ENCODE assay signal across 1 cellular context in the genomic region with DNA sequence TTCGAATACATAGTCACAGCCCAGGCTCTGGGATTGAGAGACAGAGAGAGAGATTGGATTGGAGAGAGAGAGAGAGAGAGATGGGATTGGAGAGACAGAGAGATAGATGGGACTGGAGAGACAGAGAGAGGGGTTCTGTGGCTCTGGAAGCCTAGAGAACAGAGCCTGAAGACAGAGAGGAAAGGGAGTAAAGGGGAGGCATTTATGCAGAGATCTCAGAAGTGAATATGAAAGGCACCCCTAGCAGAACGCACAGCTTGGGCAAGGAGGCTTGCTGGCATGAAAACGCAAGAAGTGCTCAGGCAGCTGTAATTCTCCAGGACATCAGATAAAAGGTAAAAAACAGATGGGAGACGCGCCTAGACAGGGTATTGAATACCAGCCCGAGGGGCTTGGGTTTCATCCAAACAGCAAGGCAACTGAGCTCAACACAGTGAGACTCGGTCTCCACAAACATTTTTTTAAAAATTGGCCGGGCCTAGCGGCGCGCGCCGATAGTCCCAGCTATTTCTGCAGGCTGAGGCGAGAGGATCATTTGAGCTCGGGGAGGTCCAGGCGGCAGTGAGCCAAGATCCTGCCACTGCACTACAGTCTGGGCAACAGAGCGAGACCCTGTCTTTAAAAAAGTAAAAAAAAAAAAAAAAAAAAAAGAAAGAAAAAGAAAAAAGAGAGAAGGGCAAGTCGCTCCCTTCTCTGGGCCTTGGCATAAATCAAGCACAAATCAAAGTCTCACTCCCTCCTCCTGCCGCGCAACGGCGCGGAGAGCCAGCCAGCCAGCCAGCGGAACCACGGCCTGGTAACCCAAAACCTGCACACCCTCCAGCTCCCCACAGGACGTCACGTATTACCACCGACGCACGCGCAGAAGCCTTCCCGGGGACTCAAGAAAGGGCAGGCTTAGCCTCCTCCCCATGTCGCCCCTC.
A peak's percentile ranks its signal among the peaks of the same experiment; 100 is the strongest.
TF ChIP-seq lines count a peak whose summit lies in the region.

No MANE protein-coding gene starts in this region.

TF ChIP-seq in HEK293, 187 proteins besides CTCF, POLR2A, EP300 and RAD21 (continued from another document and continues in another):
- TF ChIP-seq ZNF76 (tag by site-specific recombination; IDR thresholded peaks at IDR 0.05; ENCODE audit: borderline replicate concordance, low read depth) (no peak), ZNF658 (tag by site-specific recombination; IDR thresholded peaks at IDR 0.05) (no peak), ZNF792 (tag by site-specific recombination; IDR thresholded peaks at IDR 0.05) (no peak), ZNF664 (tag by site-specific recombination; IDR thresholded peaks at IDR 0.05) (no peak), ZNF146 (tag by site-specific recombination; IDR thresholded peaks at IDR 0.05) (no peak), ZNF354C (tag by site-specific recombination; IDR thresholded peaks at IDR 0.05; ENCODE audit: borderline replicate concordance, low read depth) (no peak), ZBTB48 (tag by site-specific recombination; IDR thresholded peaks at IDR 0.05) (no peak), ZNF423 (tag by site-specific recombination; IDR thresholded peaks at IDR 0.05) (no peak), ZNF202 (tag by site-specific recombination; IDR thresholded peaks at IDR 0.05; ENCODE audit: borderline replicate concordance) (no peak), ZNF2 (tag by site-specific recombination; IDR thresholded peaks at IDR 0.05) (peak; percentile 47; the same call in 1 of the 2 replicates), ZNF843 (tag by site-specific recombination; IDR thresholded peaks at IDR 0.05) (peak; percentile 69; the same call in 1 of the 2 replicates), ZNF768 (tag by site-specific recombination; IDR thresholded peaks at IDR 0.05) (no peak), ZSCAN23 (tag by site-specific recombination; IDR thresholded peaks at IDR 0.05) (no peak), ZNF777 (tag by site-specific recombination; IDR thresholded peaks at IDR 0.05; ENCODE audit: borderline replicate concordance) (no peak), ZNF473 (tag by site-specific recombination; IDR thresholded peaks at IDR 0.05) (no peak), ZNF37A (tag by site-specific recombination; IDR thresholded peaks at IDR 0.05) (no peak), ZNF621 (tag by site-specific recombination; IDR thresholded peaks at IDR 0.05) (no peak), ZNF561 (tag by site-specific recombination; IDR thresholded peaks at IDR 0.05; ENCODE audit: borderline replicate concordance) (no peak), GLI4 (tag by site-specific recombination; IDR thresholded peaks at IDR 0.05) (peak; percentile 23; the same call in 1 of the 2 replicates), TCF7L2 (IDR thresholded peaks at IDR 0.05; ENCODE audit: borderline replicate concordance, low read depth, low read length) (no peak), ZNF174 (tag by site-specific recombination; IDR thresholded peaks at IDR 0.05) (no peak), SETDB1 (IDR thresholded peaks at IDR 0.05; ENCODE audit: insufficient read length, low read length) (no peak), ZNF629 (tag by site-specific recombination; IDR thresholded peaks at IDR 0.05) (peak; percentile 82), ZNF311 (tag by site-specific recombination; IDR thresholded peaks at IDR 0.05; ENCODE audit: borderline replicate concordance) (no peak), ZNF350 (tag by site-specific recombination; IDR thresholded peaks at IDR 0.05) (no peak), ZFHX2 (tag by site-specific recombination; conservative IDR thresholded peaks at IDR 0.05) (no peak), ZNF600 (tag by site-specific recombination; IDR thresholded peaks at IDR 0.05) (peak; percentile 59; the same call in 1 of the 2 replicates), ZSCAN30 (tag by site-specific recombination; IDR thresholded peaks at IDR 0.05) (no peak)
- TF ChIP-seq, protein P1, sequence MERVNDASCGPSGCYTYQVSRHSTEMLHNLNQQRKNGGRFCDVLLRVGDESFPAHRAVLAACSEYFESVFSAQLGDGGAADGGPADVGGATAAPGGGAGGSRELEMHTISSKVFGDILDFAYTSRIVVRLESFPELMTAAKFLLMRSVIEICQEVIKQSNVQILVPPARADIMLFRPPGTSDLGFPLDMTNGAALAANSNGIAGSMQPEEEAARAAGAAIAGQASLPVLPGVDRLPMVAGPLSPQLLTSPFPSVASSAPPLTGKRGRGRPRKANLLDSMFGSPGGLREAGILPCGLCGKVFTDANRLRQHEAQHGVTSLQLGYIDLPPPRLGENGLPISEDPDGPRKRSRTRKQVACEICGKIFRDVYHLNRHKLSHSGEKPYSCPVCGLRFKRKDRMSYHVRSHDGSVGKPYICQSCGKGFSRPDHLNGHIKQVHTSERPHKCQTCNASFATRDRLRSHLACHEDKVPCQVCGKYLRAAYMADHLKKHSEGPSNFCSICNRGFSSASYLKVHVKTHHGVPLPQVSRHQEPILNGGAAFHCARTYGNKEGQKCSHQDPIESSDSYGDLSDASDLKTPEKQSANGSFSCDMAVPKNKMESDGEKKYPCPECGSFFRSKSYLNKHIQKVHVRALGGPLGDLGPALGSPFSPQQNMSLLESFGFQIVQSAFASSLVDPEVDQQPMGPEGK (tag by site-specific recombination; IDR thresholded peaks at IDR 0.05) = no peak
- TF ChIP-seq, protein P2, sequence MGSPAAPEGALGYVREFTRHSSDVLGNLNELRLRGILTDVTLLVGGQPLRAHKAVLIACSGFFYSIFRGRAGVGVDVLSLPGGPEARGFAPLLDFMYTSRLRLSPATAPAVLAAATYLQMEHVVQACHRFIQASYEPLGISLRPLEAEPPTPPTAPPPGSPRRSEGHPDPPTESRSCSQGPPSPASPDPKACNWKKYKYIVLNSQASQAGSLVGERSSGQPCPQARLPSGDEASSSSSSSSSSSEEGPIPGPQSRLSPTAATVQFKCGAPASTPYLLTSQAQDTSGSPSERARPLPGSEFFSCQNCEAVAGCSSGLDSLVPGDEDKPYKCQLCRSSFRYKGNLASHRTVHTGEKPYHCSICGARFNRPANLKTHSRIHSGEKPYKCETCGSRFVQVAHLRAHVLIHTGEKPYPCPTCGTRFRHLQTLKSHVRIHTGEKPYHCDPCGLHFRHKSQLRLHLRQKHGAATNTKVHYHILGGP (tag by site-specific recombination; IDR thresholded peaks at IDR 0.05) = no peak
- TF ChIP-seq, protein P3, sequence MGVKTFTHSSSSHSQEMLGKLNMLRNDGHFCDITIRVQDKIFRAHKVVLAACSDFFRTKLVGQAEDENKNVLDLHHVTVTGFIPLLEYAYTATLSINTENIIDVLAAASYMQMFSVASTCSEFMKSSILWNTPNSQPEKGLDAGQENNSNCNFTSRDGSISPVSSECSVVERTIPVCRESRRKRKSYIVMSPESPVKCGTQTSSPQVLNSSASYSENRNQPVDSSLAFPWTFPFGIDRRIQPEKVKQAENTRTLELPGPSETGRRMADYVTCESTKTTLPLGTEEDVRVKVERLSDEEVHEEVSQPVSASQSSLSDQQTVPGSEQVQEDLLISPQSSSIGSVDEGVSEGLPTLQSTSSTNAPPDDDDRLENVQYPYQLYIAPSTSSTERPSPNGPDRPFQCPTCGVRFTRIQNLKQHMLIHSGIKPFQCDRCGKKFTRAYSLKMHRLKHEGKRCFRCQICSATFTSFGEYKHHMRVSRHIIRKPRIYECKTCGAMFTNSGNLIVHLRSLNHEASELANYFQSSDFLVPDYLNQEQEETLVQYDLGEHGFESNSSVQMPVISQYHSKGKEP (tag by site-specific recombination; IDR thresholded peaks at IDR 0.05) = no peak
- TF ChIP-seq, protein P4, sequence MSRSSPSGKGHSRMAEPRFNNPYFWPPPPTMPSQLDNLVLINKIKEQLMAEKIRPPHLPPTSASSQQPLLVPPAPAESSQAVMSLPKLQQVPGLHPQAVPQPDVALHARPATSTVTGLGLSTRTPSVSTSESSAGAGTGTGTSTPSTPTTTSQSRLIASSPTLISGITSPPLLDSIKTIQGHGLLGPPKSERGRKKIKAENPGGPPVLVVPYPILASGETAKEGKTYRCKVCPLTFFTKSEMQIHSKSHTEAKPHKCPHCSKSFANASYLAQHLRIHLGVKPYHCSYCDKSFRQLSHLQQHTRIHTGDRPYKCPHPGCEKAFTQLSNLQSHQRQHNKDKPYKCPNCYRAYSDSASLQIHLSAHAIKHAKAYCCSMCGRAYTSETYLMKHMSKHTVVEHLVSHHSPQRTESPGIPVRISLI (tag by site-specific recombination; IDR thresholded peaks at IDR 0.05) = peak; percentile 97
- TF ChIP-seq, protein P5, sequence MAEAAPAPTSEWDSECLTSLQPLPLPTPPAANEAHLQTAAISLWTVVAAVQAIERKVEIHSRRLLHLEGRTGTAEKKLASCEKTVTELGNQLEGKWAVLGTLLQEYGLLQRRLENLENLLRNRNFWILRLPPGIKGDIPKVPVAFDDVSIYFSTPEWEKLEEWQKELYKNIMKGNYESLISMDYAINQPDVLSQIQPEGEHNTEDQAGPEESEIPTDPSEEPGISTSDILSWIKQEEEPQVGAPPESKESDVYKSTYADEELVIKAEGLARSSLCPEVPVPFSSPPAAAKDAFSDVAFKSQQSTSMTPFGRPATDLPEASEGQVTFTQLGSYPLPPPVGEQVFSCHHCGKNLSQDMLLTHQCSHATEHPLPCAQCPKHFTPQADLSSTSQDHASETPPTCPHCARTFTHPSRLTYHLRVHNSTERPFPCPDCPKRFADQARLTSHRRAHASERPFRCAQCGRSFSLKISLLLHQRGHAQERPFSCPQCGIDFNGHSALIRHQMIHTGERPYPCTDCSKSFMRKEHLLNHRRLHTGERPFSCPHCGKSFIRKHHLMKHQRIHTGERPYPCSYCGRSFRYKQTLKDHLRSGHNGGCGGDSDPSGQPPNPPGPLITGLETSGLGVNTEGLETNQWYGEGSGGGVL (tag by site-specific recombination; IDR thresholded peaks at IDR 0.05) = peak; percentile 46
- TF ChIP-seq, protein P6, sequence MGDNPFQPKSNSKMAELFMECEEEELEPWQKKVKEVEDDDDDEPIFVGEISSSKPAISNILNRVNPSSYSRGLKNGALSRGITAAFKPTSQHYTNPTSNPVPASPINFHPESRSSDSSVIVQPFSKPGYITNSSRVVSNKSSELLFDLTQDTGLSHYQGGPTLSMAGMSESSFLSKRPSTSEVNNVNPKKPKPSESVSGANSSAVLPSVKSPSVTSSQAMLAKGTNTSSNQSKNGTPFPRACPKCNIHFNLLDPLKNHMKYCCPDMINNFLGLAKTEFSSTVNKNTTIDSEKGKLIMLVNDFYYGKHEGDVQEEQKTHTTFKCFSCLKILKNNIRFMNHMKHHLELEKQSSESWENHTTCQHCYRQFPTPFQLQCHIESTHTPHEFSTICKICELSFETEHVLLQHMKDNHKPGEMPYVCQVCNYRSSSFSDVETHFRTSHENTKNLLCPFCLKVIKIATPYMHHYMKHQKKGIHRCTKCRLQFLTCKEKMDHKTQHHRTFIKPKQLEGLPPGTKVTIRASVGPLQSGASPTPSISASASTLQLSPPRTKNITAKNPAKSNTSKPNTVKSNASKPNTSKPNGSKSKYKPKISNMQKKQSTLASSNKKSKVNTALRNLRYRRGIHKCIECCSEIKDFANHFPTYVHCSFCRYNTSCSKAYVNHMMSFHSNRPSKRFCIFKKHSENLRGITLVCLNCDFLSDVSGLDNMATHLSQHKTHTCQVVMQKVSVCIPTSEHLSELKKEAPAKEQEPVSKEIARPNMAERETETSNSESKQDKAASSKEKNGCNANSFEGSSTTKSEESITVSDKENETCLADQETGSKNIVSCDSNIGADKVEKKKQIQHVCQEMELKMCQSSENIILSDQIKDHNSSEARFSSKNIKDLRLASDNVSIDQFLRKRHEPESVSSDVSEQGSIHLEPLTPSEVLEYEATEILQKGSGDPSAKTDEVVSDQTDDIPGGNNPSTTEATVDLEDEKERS (tag by site-specific recombination; IDR thresholded peaks at IDR 0.05) = 0 out of 2 replicates have a peak, but pooled peaks have one; percentile 11
- TF ChIP-seq, protein P7, sequence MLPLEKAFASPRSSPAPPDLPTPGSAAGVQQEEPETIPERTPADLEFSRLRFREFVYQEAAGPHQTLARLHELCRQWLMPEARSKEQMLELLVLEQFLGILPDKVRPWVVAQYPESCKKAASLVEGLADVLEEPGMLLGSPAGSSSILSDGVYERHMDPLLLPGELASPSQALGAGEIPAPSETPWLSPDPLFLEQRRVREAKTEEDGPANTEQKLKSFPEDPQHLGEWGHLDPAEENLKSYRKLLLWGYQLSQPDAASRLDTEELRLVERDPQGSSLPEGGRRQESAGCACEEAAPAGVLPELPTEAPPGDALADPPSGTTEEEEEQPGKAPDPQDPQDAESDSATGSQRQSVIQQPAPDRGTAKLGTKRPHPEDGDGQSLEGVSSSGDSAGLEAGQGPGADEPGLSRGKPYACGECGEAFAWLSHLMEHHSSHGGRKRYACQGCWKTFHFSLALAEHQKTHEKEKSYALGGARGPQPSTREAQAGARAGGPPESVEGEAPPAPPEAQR (tag by site-specific recombination; IDR thresholded peaks at IDR 0.05) = no peak
- TF ChIP-seq, protein P8, sequence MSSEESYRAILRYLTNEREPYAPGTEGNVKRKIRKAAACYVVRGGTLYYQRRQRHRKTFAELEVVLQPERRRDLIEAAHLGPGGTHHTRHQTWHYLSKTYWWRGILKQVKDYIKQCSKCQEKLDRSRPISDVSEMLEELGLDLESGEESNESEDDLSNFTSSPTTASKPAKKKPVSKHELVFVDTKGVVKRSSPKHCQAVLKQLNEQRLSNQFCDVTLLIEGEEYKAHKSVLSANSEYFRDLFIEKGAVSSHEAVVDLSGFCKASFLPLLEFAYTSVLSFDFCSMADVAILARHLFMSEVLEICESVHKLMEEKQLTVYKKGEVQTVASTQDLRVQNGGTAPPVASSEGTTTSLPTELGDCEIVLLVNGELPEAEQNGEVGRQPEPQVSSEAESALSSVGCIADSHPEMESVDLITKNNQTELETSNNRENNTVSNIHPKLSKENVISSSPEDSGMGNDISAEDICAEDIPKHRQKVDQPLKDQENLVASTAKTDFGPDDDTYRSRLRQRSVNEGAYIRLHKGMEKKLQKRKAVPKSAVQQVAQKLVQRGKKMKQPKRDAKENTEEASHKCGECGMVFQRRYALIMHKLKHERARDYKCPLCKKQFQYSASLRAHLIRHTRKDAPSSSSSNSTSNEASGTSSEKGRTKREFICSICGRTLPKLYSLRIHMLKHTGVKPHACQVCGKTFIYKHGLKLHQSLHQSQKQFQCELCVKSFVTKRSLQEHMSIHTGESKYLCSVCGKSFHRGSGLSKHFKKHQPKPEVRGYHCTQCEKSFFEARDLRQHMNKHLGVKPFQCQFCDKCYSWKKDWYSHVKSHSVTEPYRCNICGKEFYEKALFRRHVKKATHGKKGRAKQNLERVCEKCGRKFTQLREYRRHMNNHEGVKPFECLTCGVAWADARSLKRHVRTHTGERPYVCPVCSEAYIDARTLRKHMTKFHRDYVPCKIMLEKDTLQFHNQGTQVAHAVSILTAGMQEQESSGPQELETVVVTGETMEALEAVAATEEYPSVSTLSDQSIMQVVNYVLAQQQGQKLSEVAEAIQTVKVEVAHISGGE (tag by site-specific recombination; conservative IDR thresholded peaks at IDR 0.05; ENCODE audit: low read depth) = peak; percentile 64
- TF ChIP-seq, protein P9, sequence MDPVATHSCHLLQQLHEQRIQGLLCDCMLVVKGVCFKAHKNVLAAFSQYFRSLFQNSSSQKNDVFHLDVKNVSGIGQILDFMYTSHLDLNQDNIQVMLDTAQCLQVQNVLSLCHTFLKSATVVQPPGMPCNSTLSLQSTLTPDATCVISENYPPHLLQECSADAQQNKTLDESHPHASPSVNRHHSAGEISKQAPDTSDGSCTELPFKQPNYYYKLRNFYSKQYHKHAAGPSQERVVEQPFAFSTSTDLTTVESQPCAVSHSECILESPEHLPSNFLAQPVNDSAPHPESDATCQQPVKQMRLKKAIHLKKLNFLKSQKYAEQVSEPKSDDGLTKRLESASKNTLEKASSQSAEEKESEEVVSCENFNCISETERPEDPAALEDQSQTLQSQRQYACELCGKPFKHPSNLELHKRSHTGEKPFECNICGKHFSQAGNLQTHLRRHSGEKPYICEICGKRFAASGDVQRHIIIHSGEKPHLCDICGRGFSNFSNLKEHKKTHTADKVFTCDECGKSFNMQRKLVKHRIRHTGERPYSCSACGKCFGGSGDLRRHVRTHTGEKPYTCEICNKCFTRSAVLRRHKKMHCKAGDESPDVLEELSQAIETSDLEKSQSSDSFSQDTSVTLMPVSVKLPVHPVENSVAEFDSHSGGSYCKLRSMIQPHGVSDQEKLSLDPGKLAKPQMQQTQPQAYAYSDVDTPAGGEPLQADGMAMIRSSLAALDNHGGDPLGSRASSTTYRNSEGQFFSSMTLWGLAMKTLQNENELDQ (tag by site-specific recombination; IDR thresholded peaks at IDR 0.05; ENCODE audit: low read depth) = no peak
